Comparison of ENCODE assay signal across 16 cellular contexts in genomic region chr1:23010734-23011449, GRCh38. TPM values are rescaled to one million over a fixed set of nuclear protein-coding genes. Genes with fewer than 3 reads are reported as not detected.
DNase-seq lines count a peak whose midpoint lies in the region; ATAC-seq and TF ChIP-seq lines count a peak whose summit lies in the region.
"Had no signal": no experiment of that assay in that cellular context is flagged by ENCODE, and none has a peak within 500 bp of the region (broad histone marks: within the 10 kb centered on the region; RNA-seq: fewer than 3 reads in every experiment).

No MANE protein-coding gene starts in this region.

- TF ChIP-seq CTCF in HL-60 (IDR thresholded peaks at IDR 0.05; ENCODE audit: insufficient read depth, low read length) (no peak), fibroblast of villous mesenchyme (IDR thresholded peaks at IDR 0.05; ENCODE audit: insufficient read depth, low read depth, low read length) (no peak), GM10248 (IDR thresholded peaks at IDR 0.05; ENCODE audit: control extremely low read depth, extremely low read depth, low read depth, missing control alignments) (no peak)

- DNase-seq in A172 (ENCODE audit: low spot score), result peak; percentile 91
- peak; percentile 24 to 50 for DNase-seq in HL-60 (ENCODE audit: low read depth in 1 of 2, low spot score in 1 of 2)
- DNase-seq in T1000 (lab: John Stamatoyannopoulos, UW), result peak; percentile 58
- peak; percentile 32 for DNase-seq in fibroblast of villous mesenchyme (ENCODE audit: low read depth)
- DNase-seq in T-helper 1 cell, result no peak
- no peak for DNase-seq in GM10248 (ENCODE audit: extremely low spot score)
- DNase-seq in sciatic nerve (ENCODE audit: low spot score), result no peak
- DNase-seq: activated CD4-positive, CD25-positive, alpha-beta regulatory T cell; activated gamma-delta T cell treated with Interleukin-2 at 50 U/mL for 16 hours; effector CD8-positive, alpha-beta T cell; kidney; NCI-H1092 treated with DMSO at 0.1 percent for 48 hours; NK-92 treated with Interleukin-12 subunit alpha and Interleukin-12 subunit beta, amount 100 ng/mL, for 24 hours; uterus had no signal

- ATAC-seq in GM19351 (IDR thresholded peaks at IDR 0.05; ENCODE audit: unreplicated experiment) (no peak), sciatic nerve (no peak)

- no peaks in the 10 kb centered on the region for H3K27me3 ChIP-seq in HL-60 (ENCODE audit: insufficient read depth, poor library complexity, severe bottlenecking)
- H3K27me3 ChIP-seq: uterus had no signal

- intact Hi-C loops in sciatic nerve (cut with DNase I), result no loop called here

- H3K4me3 ChIP-seq in HL-60 (replicated peaks; ENCODE audit: insufficient read depth, low read length), result no peak overlapping the region
- H3K4me3 ChIP-seq in fibroblast of villous mesenchyme (ENCODE audit: low read depth, low read length), result no peak overlapping the region
- H3K4me3 ChIP-seq: uterus had no signal

- POLR2A ChIA-PET in GM10248 (lab: Yijun Ruan, JAX), result no interaction called here

- CTCF ChIA-PET in GM10248 (lab: Yijun Ruan, JAX), result no interaction called here

- H3K27ac ChIP-seq in HL-60 (replicated peaks), result no peak overlapping the region
- H3K27ac ChIP-seq: neutrophil, uterus had no signal

RNA-seq across cellular contexts. Expression of gene TEX46, which starts 4.8 kb away (rescaled TPM):
- total RNA-seq in A172 (2014; rRNA removed; shearing (Covaris generic)), result not detected in 2 replicates
- total RNA-seq in fibroblast of villous mesenchyme (not detected in 2 replicates), sciatic nerve (not detected)
- total RNA-seq: kidney had no signal

RNA-seq across cellular contexts. Expression of gene KDM1A, which starts 8.4 kb away (rescaled TPM):
- total RNA-seq in A172 (2014; rRNA removed; shearing (Covaris generic)), result 245 and 327 TPM in 2 replicates
- 108 and 123 TPM in 2 replicates for total RNA-seq in fibroblast of villous mesenchyme
- total RNA-seq in sciatic nerve, result 39.9 TPM

RNA-seq across cellular contexts. Expression of gene LACTBL1, which starts 38.2 kb away (rescaled TPM):
- not detected in 2 replicates for total RNA-seq in A172 (2014; rRNA removed; shearing (Covaris generic))
- total RNA-seq in fibroblast of villous mesenchyme, result not detected in 2 replicates
- total RNA-seq in sciatic nerve, result not detected
- total RNA-seq: kidney, uterus had no signal

Comparison
In these comparisons a context has a peak if more than half of its experiments do, and no peak if none do; other contexts are left out.
1. DNase-seq: peak in A172 (single experiment), HL-60 (2 of 2), T1000 (single experiment) and fibroblast of villous mesenchyme (single experiment); none in T-helper 1 cell (0 of 5), GM10248 (single experiment) and sciatic nerve (single experiment).